Comparison of ENCODE assay signal across 28 cellular contexts in genomic region chr7:24669971-24670591, GRCh38.
DNase-seq lines count a peak whose midpoint lies in the region; ATAC-seq and TF ChIP-seq lines count a peak whose summit lies in the region.
"Had no signal": no experiment of that assay in that cellular context is flagged by ENCODE, and none has a peak within 500 bp of the region (broad histone marks: within the 10 kb centered on the region; RNA-seq: fewer than 3 reads in every experiment).

No MANE protein-coding gene starts in this region.

- H3K36me3 ChIP-seq in cardiac muscle cell = no peaks in the 10 kb centered on the region
- no peaks in the 10 kb centered on the region for H3K36me3 ChIP-seq in right atrium auricular region
- H3K36me3 ChIP-seq in skeletal muscle satellite cell (ENCODE audit: insufficient read depth, low read length) = no peaks in the 10 kb centered on the region
- H3K36me3 ChIP-seq: ascending aorta, gastroesophageal sphincter, HAP-1 had no signal

- peak overlapping the region; percentile 19 for H3K27ac Mint-ChIP-seq in T-helper 17 cell
- H3K27ac Mint-ChIP-seq: activated B cell treated with CpG ODN at 0.5 μM for 24 hours; activated CD4-positive, alpha-beta memory T cell treated with anti-CD3 and anti-CD28 coated beads, Interleukin-2, amount 10 ng/mL, durations not matched to agents 7 days and 5 days; CD14-positive monocyte had no signal

- H3K27ac ChIP-seq in cardiac muscle cell = peak overlapping the region; percentile 38
- H3K27ac ChIP-seq in right atrium auricular region = no peak overlapping the region
- H3K27ac ChIP-seq: ascending aorta, gastroesophageal sphincter had no signal

- DNase-seq in cardiac muscle cell (ENCODE audit: low read depth in 1 of 2, low spot score in 1 of 2) (peak in 1 of 2 donors; percentile 34), right atrium auricular region (ENCODE audit: low spot score) (no peak), T-helper 17 cell (no peak), fibroblast of pulmonary artery (ENCODE audit: low read depth) (peak; percentile 37), NCI-H510A (lab: John Stamatoyannopoulos, UW) (no peak), activated gamma-delta T cell treated with Interleukin-2 at 50 U/mL for 16 hours (no peak)
- DNase-seq in activated T-cell treated with anti-CD3 and anti-CD28 coated beads, Interleukin-2, amount 50 U/mL, for 1 hour = no peak
- DNase-seq: activated B cell treated with CpG ODN at 0.5 μM for 24 hours; activated CD4-positive, alpha-beta memory T cell treated with anti-CD3 and anti-CD28 coated beads, Interleukin-2, amount 10 ng/mL, durations not matched to agents 7 days and 5 days; activated naive CD4-positive, alpha-beta T cell treated with anti-CD3 and anti-CD28 coated beads, Interleukin-2, amount 50 U/mL, for 16 hours; activated T-cell treated with anti-CD3 and anti-CD28 coated beads for 4 hours; cerebellar nuclear complex; GDM1; midbrain; NCI-H1092 treated with DMSO at 0.1 percent for 48 hours; NCI-H2081 treated with DMSO at 0.1 percent for 48 hours; NCI-H526; posterior cingulate gyrus; SHP77; stimulated activated CD4-positive, alpha-beta T cell treated with anti-CD3 and anti-CD28 coated beads, Interleukin-1b, Interleukin-23, amount 100 ng/mL, for 48 hours; stimulated activated naive CD4-positive, alpha-beta T cell; T-helper 1 cell had no signal

- peak overlapping the region; percentile 25 for H3K4me2 ChIP-seq in skeletal muscle satellite cell (ENCODE audit: low read length)

- H3K36me3 Mint-ChIP-seq in T-helper 17 cell (ENCODE audit: low read depth) = no peaks in the 10 kb centered on the region
- H3K36me3 Mint-ChIP-seq: CD14-positive monocyte had no signal

- H3K9ac ChIP-seq in skeletal muscle satellite cell (ENCODE audit: low read depth, low read length) = no peak overlapping the region

- no peaks in the 10 kb centered on the region for H3K27me3 ChIP-seq in cardiac muscle cell
- no peaks in the 10 kb centered on the region for H3K27me3 ChIP-seq in right atrium auricular region
- H3K27me3 ChIP-seq in skeletal muscle satellite cell (ENCODE audit: control insufficient read depth, insufficient read depth, low read length) = no peaks in the 10 kb centered on the region
- H3K27me3 ChIP-seq: ascending aorta, gastroesophageal sphincter had no signal

- H3K4me3 Mint-ChIP-seq in T-helper 17 cell = no peak overlapping the region
- H3K4me3 Mint-ChIP-seq: activated B cell treated with CpG ODN at 0.5 μM for 24 hours; activated CD4-positive, alpha-beta memory T cell treated with anti-CD3 and anti-CD28 coated beads, Interleukin-2, amount 10 ng/mL, durations not matched to agents 7 days and 5 days; CD14-positive monocyte had no signal

- H3K4me1 ChIP-seq in cardiac muscle cell (ENCODE audit: low read depth) (peaks cover 18% of the 10 kb centered on the region), right atrium auricular region (no peaks in the 10 kb centered on the region), skeletal muscle satellite cell (ENCODE audit: control insufficient read depth, insufficient read depth, low read length) (peaks cover 20% of the 10 kb centered on the region)
- H3K4me1 ChIP-seq: ascending aorta, gastroesophageal sphincter had no signal

- H3K27me3 Mint-ChIP-seq in T-helper 17 cell = no peaks in the 10 kb centered on the region
- H3K27me3 Mint-ChIP-seq: activated B cell treated with CpG ODN at 0.5 μM for 24 hours; activated CD4-positive, alpha-beta memory T cell treated with anti-CD3 and anti-CD28 coated beads, Interleukin-2, amount 10 ng/mL, durations not matched to agents 7 days and 5 days had no signal

- TF ChIP-seq CTCF in cardiac muscle cell (IDR thresholded peaks at IDR 0.05; ENCODE audit: low read depth, low read length) (no peak), right atrium auricular region (IDR thresholded peaks at IDR 0.05) (no peak), fibroblast of pulmonary artery (IDR thresholded peaks at IDR 0.05; ENCODE audit: low read length, missing control alignments) (no peak)

- no peaks in the 10 kb centered on the region for H3K9me3 ChIP-seq in cardiac muscle cell (ENCODE audit: low read depth)
- H3K9me3 ChIP-seq in right atrium auricular region = no peaks in the 10 kb centered on the region
- H3K9me3 ChIP-seq in T-helper 17 cell (ENCODE audit: control insufficient read depth, low read length, poor library complexity, severe bottlenecking) = no peaks in the 10 kb centered on the region
- no peaks in the 10 kb centered on the region for H3K9me3 ChIP-seq in skeletal muscle satellite cell (replicated peaks; ENCODE audit: low read length)
- H3K9me3 ChIP-seq: ascending aorta, gastroesophageal sphincter, HAP-1 had no signal

- H3K4me3 ChIP-seq in cardiac muscle cell (no peak overlapping the region), right atrium auricular region (no peak overlapping the region), fibroblast of pulmonary artery (replicated peaks; ENCODE audit: low read depth, low read length) (no peak overlapping the region), skeletal muscle satellite cell (ENCODE audit: low read length) (no peak overlapping the region)
- H3K4me3 ChIP-seq: ascending aorta, gastroesophageal sphincter, HAP-1 had no signal

- peaks cover 3% of the 10 kb centered on the region for H3K4me1 Mint-ChIP-seq in T-helper 17 cell
- H3K4me1 Mint-ChIP-seq: activated B cell treated with CpG ODN at 0.5 μM for 24 hours; activated CD4-positive, alpha-beta memory T cell treated with anti-CD3 and anti-CD28 coated beads, Interleukin-2, amount 10 ng/mL, durations not matched to agents 7 days and 5 days; CD14-positive monocyte had no signal

- no peak for ATAC-seq in T-helper 17 cell
- ATAC-seq: esophagus mucosa, gastroesophageal sphincter had no signal
